ENCODE assay signal across 13 cellular contexts in the genomic region with DNA sequence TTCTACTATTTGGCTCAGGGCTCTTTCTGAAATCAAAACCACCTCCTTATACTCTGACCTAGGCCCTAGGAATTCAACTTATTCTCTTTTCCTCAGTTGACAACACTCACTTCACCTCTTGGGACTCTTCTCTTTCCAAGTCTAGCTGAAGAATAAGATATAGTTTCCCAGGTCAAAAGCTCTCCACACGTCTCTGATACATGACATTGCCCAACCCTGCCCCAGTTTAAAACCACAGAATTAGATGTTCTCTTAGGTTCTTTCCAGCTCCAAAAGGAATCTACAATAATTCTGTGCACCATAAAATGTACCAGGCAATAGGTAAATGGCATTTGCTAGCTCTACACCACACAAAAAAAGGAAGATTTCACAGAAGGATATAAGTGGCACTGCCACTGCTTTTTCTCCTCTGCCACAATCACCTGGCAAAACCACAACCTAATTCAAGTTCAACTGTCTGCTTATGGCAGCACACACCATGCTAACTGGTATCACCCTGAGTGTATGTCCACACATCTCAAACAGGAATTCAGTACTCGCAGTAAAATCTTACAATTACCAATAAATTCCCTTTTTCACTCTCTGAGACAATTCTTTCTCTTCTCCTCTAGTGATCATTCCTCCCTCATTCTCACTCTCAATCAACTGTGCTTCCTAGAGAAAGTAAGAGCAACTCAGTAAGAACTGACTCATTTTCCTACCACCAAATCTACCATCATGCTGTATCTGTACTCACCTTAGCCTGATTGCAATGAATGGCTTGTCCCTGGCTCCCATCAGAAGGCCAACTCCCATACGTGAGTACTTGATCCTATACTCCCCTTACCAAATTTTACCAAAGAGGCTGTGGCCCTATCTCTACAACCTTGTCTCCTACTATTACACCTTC. TPM values are rescaled to one million over a fixed set of nuclear protein-coding genes. Genes with fewer than 3 reads are reported as not detected.
DNase-seq lines count a peak whose midpoint lies in the region; ATAC-seq and TF ChIP-seq lines count a peak whose summit lies in the region.
"Had no signal": no experiment of that assay in that cellular context is flagged by ENCODE, and none has a peak within 500 bp of the region (broad histone marks: within the 10 kb centered on the region; RNA-seq: fewer than 3 reads in every experiment).

No MANE protein-coding gene starts in this region.

- peak overlapping the region; percentile 61 for H3K4me2 ChIP-seq in Loucy (ENCODE audit: low read depth, low read length, poor library complexity, severe bottlenecking)

- H3K36me3 ChIP-seq in Loucy (ENCODE audit: insufficient read depth, low read length) = peaks cover 5% of the 10 kb centered on the region; the same call in 1 of the 2 replicates

- peak overlapping the region; percentile 4 for H3K4me3 Mint-ChIP-seq in activated CD4-positive, alpha-beta T cell treated with anti-CD3 and anti-CD28 coated beads, Interleukin-2, amount 10 ng/mL, durations not matched to agents 24 days and 14 days
- H3K4me3 Mint-ChIP-seq in activated naive CD8-positive, alpha-beta T cell treated with anti-CD3 and anti-CD28 coated beads for 36 hours = peak overlapping the region; percentile 35

- intact Hi-C loops in activated CD4-positive, alpha-beta T cell treated with anti-CD3 and anti-CD28 coated beads, Interleukin-2, amount 10 ng/mL, durations not matched to agents 24 days and 14 days (cut with micrococcal nuclease) = loop anchor here (1.0 to 10.0 kb wide), 2 partner anchors 27 to 98 kb away; a partner anchor contains a TSS
- intact Hi-C loops in sciatic nerve (cut with DNase I) = no loop called here

- no peaks in the 10 kb centered on the region for H3K27me3 ChIP-seq in Loucy (ENCODE audit: insufficient read depth, low read length, poor library complexity, severe bottlenecking)
- H3K27me3 ChIP-seq: spleen had no signal

- H3K27me3 Mint-ChIP-seq in activated CD4-positive, alpha-beta T cell treated with anti-CD3 and anti-CD28 coated beads, Interleukin-2, amount 10 ng/mL, durations not matched to agents 24 days and 14 days = no peaks in the 10 kb centered on the region
- H3K27me3 Mint-ChIP-seq in activated naive CD8-positive, alpha-beta T cell treated with anti-CD3 and anti-CD28 coated beads for 36 hours = no peaks in the 10 kb centered on the region

- peak overlapping the region; percentile 87 for H3K27ac Mint-ChIP-seq in activated CD4-positive, alpha-beta T cell treated with anti-CD3 and anti-CD28 coated beads, Interleukin-2, amount 10 ng/mL, durations not matched to agents 24 days and 14 days
- peak overlapping the region; percentile 92 for H3K27ac Mint-ChIP-seq in activated naive CD8-positive, alpha-beta T cell treated with anti-CD3 and anti-CD28 coated beads for 36 hours

- no peaks in the 10 kb centered on the region; the same call in 1 of the 2 replicates for H3F3A ChIP-seq in Loucy (ENCODE audit: low read depth)

- H4K20me1 ChIP-seq in Loucy (ENCODE audit: insufficient read depth, low read length, poor library complexity, severe bottlenecking) = no peaks in the 10 kb centered on the region

- ATAC-seq in sciatic nerve (peak; percentile 46), GM18873 (IDR thresholded peaks at IDR 0.05; ENCODE audit: low FRiP score, unreplicated experiment) (no peak)

- H3K4me1 Mint-ChIP-seq in activated CD4-positive, alpha-beta T cell treated with anti-CD3 and anti-CD28 coated beads, Interleukin-2, amount 10 ng/mL, durations not matched to agents 24 days and 14 days = peaks cover 37% of the 10 kb centered on the region
- peaks cover 42% of the 10 kb centered on the region for H3K4me1 Mint-ChIP-seq in activated naive CD8-positive, alpha-beta T cell treated with anti-CD3 and anti-CD28 coated beads for 36 hours

- H3K36me3 Mint-ChIP-seq in activated CD4-positive, alpha-beta T cell treated with anti-CD3 and anti-CD28 coated beads, Interleukin-2, amount 10 ng/mL, durations not matched to agents 24 days and 14 days (ENCODE audit: low read depth) = peaks cover 55% of the 10 kb centered on the region
- peaks cover 69% of the 10 kb centered on the region for H3K36me3 Mint-ChIP-seq in activated naive CD8-positive, alpha-beta T cell treated with anti-CD3 and anti-CD28 coated beads for 36 hours

- peak overlapping the region; percentile 45 for H3K9ac ChIP-seq in Loucy (ENCODE audit: low read depth, low read length, poor library complexity, severe bottlenecking)

- H3K79me2 ChIP-seq in Loucy (ENCODE audit: insufficient read depth, low read length) = no peaks in the 10 kb centered on the region

- no peak overlapping the region for H2AFZ ChIP-seq in Loucy (ENCODE audit: low read length)

- H3K9me3 ChIP-seq in Loucy (ENCODE audit: insufficient read depth, low read depth, low read length) = no peaks in the 10 kb centered on the region
- H3K9me3 ChIP-seq: spleen had no signal

- no peaks in the 10 kb centered on the region for H3K9me2 ChIP-seq in Loucy (replicated peaks; ENCODE audit: low read depth, low read length)

- peaks cover 17% of the 10 kb centered on the region for H3K4me1 ChIP-seq in Loucy (ENCODE audit: insufficient read depth, low read length, poor library complexity, severe bottlenecking)

- TF ChIP-seq CTCF in Loucy (conservative IDR thresholded peaks at IDR 0.05; ENCODE audit: low read length) = no peak

- H3K4me3 ChIP-seq in Loucy (ENCODE audit: low read length, poor library complexity, severe bottlenecking) = peak overlapping the region; percentile 9
- H3K4me3 ChIP-seq: spleen had no signal

- peaks cover 5% of the 10 kb centered on the region for H3K9me3 Mint-ChIP-seq in activated CD4-positive, alpha-beta T cell treated with anti-CD3 and anti-CD28 coated beads, Interleukin-2, amount 10 ng/mL, durations not matched to agents 24 days and 14 days
- H3K9me3 Mint-ChIP-seq in activated naive CD8-positive, alpha-beta T cell treated with anti-CD3 and anti-CD28 coated beads for 36 hours = peaks cover 12% of the 10 kb centered on the region

- no peak for DNase-seq in activated CD4-positive, alpha-beta T cell treated with anti-CD3 and anti-CD28 coated beads, Interleukin-2, amount 10 ng/mL, durations not matched to agents 24 days and 14 days
- no peak for DNase-seq in activated CD4-positive, alpha-beta T cell treated with anti-CD3 and anti-CD28 coated beads for 4 hours
- no peak for DNase-seq in activated naive CD8-positive, alpha-beta T cell treated with anti-CD3 and anti-CD28 coated beads for 36 hours
- no peak for DNase-seq in sciatic nerve (ENCODE audit: low spot score)
- no peak for DNase-seq in NK-92 treated with Interleukin-12 subunit alpha and Interleukin-12 subunit beta, amount 100 ng/mL, for 24 hours (lab: John Stamatoyannopoulos, UW)
- no peak for DNase-seq in NCI-H187 treated with DMSO at 0.1 percent for 48 hours (lab: John Stamatoyannopoulos, UW)
- DNase-seq: ACHN, DMS79, glutamatergic neuron, IMR-90, spleen had no signal

RNA-seq across cellular contexts. Expression of a gene that starts 27.3 kb away (rescaled TPM):
- 50.4 and 54.2 TPM in 2 replicates for total RNA-seq in activated CD4-positive, alpha-beta T cell treated with anti-CD3 and anti-CD28 coated beads, Interleukin-2, amount 10 ng/mL, durations not matched to agents 24 days and 14 days
- 10 to 100 TPM; 64.5 to 69.9 TPM for total RNA-seq in activated naive CD8-positive, alpha-beta T cell treated with anti-CD3 and anti-CD28 coated beads for 36 hours
- total RNA-seq in sciatic nerve = 39.9 TPM

RNA-seq across cellular contexts. Expression of a gene that starts 28.0 kb away (rescaled TPM):
- 329 and 331 TPM in 2 replicates for total RNA-seq in activated CD4-positive, alpha-beta T cell treated with anti-CD3 and anti-CD28 coated beads, Interleukin-2, amount 10 ng/mL, durations not matched to agents 24 days and 14 days
- 100 to 1,000 TPM; 313 to 317 TPM for total RNA-seq in activated naive CD8-positive, alpha-beta T cell treated with anti-CD3 and anti-CD28 coated beads for 36 hours
- total RNA-seq in sciatic nerve = 125 TPM
